Comparison of ENCODE assay signal across 24 cellular contexts in genomic region chr14:93142854-93143652, GRCh38.
"Had no signal": no experiment of that assay in that cellular context is flagged by ENCODE, and none has a peak within 500 bp of the region (broad histone marks: within the 10 kb centered on the region; RNA-seq: fewer than 3 reads in every experiment).

No MANE protein-coding gene starts in this region.

- ATAC-seq: heart right ventricle; left cardiac atrium; left lung; naive thymus-derived CD4-positive, alpha-beta T cell; natural killer cell treated with Interleukin-12 subunit alpha and Interleukin-12 subunit beta and Interleukin-15 and Interleukin-18, amount 100 ng/mL, for 72 hours; right cardiac atrium; stimulated activated memory B cell treated with anti-CD40 and anti-IgM and Interleukin-4, amounts not matched to agents 10 μg/mL and 1 μg/mL and 100 μg/mL, for 72 hours; stimulated activated naive CD8-positive, alpha-beta T cell treated with anti-CD3 and anti-CD28 coated beads, Interleukin-15, amount 100 ng/mL, for 72 hours had no signal

- H3K27ac ChIP-seq: heart right ventricle, hepatocyte, left lung, ovary, prostate gland, sigmoid colon, spleen, tibial nerve, vagina had no signal

- H2AFZ ChIP-seq: hepatocyte had no signal

- H3K9me3 ChIP-seq: heart right ventricle, left lung, ovary, prostate gland, sigmoid colon, spleen, tibial nerve, vagina had no signal

- H3K4me1 ChIP-seq: left lung, prostate gland, tibial nerve, vagina had no signal

- H3K4me3 ChIP-seq: heart right ventricle, hepatocyte, left lung, lung, ovary, prostate gland, sigmoid colon, spleen, tibial nerve, vagina had no signal

- H3K27me3 ChIP-seq: heart right ventricle, hepatocyte, left lung, ovary, sigmoid colon, spleen, tibial nerve, vagina had no signal

- H3K36me3 ChIP-seq: heart right ventricle, left lung, ovary, prostate gland, sigmoid colon, spleen, tibial nerve, vagina had no signal

- FAIRE-seq: small intestine had no signal

- DNase-seq: heart right ventricle; islet precursor cell; kidney glomerular epithelial cell; left cardiac atrium; left lung; mesendoderm; naive thymus-derived CD4-positive, alpha-beta T cell; ovary; retina; right cardiac atrium; sigmoid colon; small intestine; spleen; stimulated activated CD4-positive, alpha-beta T cell treated with anti-CD3 and anti-CD28 coated beads, Interleukin-4, amount 100 ng/mL, for 24 hours; stimulated activated CD8-positive, alpha-beta memory T cell treated with anti-CD3 and anti-CD28 coated beads, Interleukin-4, amount 100 ng/mL, for 48 hours; stimulated activated naive CD4-positive, alpha-beta T cell treated with Interleukin-2 at 50 U/mL for 16 hours; stimulated activated naive CD8-positive, alpha-beta T cell treated with anti-CD3 and anti-CD28 coated beads, Interleukin-15, amount 100 ng/mL, for 72 hours had no signal

- H3K79me2 ChIP-seq: hepatocyte had no signal

- H3K4me2 ChIP-seq: hepatocyte had no signal
